ENCODE assay signal across 8 cellular contexts in the genomic region with DNA sequence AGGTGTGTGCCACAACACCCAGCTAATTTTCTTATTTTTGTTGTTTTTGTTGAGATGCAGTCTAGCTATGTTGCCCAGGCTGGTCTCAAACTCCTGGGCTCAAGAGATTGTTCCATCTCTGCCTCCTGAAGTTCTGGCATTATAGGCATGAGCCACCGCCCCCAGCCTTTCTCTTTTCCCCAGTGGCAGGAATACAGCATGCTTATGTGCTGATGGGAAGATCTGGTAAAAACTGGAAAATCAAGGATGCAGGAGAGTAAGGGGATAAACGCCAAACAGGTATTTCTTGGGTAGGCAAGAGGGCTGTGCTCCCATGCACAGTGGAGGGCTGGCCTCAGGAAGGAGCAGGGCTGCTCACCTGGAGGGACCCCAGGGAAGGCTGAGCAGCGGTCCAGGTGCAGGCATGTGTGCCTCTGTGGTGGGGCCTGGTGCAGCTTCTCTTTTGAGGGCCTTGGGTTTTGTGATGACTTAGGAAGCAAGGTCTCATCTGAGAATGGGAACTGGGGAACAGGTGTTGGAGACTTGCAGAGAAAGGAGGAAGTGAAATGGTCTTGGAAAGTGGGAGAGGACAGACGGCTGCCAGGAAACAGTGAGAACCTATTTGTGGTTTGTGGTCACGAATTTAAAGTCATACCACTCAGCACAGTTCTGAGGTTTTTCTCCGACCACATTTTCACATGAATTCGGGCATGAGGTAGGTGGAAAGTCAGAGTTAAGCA.
DNase-seq lines count a peak whose midpoint lies in the region; ATAC-seq and TF ChIP-seq lines count a peak whose summit lies in the region.

No MANE protein-coding gene starts in this region.

- in situ Hi-C loops in GM13977 (cut with MboI; ENCODE audit: low pct_unique_long_range_greater_than_20kb, low sequenced_read_pairs, unreplicated experiment): no loop called here
- in situ Hi-C loops in KBM-7 (cut with MboI; ENCODE audit: low pct_unique_long_range_greater_than_20kb, low sequenced_read_pairs): loop anchor here (25.0 kb wide), 1 partner anchor 902 kb away; no protein-coding TSS in a partner anchor

- peak; percentile 43 for DNase-seq in GM13977 (ENCODE audit: low spot score)
- peak; percentile 97 for DNase-seq in KBM-7
- peak; percentile 79 for DNase-seq in amniotic epithelial cell (ENCODE audit: low read depth)
- DNase-seq in RWPE1 (ENCODE audit: low spot score): no peak
- no peak for DNase-seq in endodermal cell
- DNase-seq in NCI-H82 (lab: John Stamatoyannopoulos, UW): no peak
- no peak for DNase-seq in T-helper 9 cell

- no peak overlapping the region for H3K27ac ChIP-seq in RWPE1
- H3K27ac ChIP-seq in endodermal cell (ENCODE audit: low read depth, low read length): no peak overlapping the region

- no peaks in the 10 kb centered on the region for H3K36me3 ChIP-seq in endodermal cell (ENCODE audit: control insufficient read depth, insufficient read depth, low read length)

- no peaks in the 10 kb centered on the region for H3K36me3 Mint-ChIP-seq in endodermal cell (ENCODE audit: low read depth)

- TF ChIP-seq CTCF in GM13977 (IDR thresholded peaks at IDR 0.05; ENCODE audit: extremely low read depth, insufficient read depth, missing control alignments) (no peak), RWPE1 (conservative IDR thresholded peaks at IDR 0.05; ENCODE audit: low read depth) (no peak), endodermal cell (conservative IDR thresholded peaks at IDR 0.05) (no peak)

- CTCF ChIA-PET in RWPE1 (lab: Yijun Ruan, JAX): no interaction called here

- H3K9ac ChIP-seq in endodermal cell (ENCODE audit: extremely low read depth, low read length, poor library complexity, severe bottlenecking): no peak overlapping the region

- POLR2A ChIA-PET in RWPE1 (lab: Yijun Ruan, JAX; ENCODE audit: low non-redundant PET): no interaction called here

- H3K27ac Mint-ChIP-seq in endodermal cell: no peak overlapping the region

- peak; percentile 71 for ATAC-seq in GM21576 (IDR thresholded peaks at IDR 0.05; ENCODE audit: unreplicated experiment)

- 90 to 93% methylated on average over 6 to 7 of the region's 7 CpGs for WGBS in endodermal cell (ENCODE audit: insufficient coverage in 1 of 2, insufficient read length in 1 of 2), 2 experiments

- H3K9me3 Mint-ChIP-seq in endodermal cell: no peaks in the 10 kb centered on the region

- H3K4me1 Mint-ChIP-seq in endodermal cell: no peaks in the 10 kb centered on the region

- no peaks in the 10 kb centered on the region for H3K27me3 ChIP-seq in endodermal cell (ENCODE audit: control insufficient read depth, insufficient read depth, low read length, poor library complexity, severe bottlenecking)

- H3K4me1 ChIP-seq in endodermal cell (ENCODE audit: control insufficient read depth, insufficient read depth, low read length): no peaks in the 10 kb centered on the region

- peaks cover 11% of the 10 kb centered on the region for H3K27me3 Mint-ChIP-seq in endodermal cell (ENCODE audit: insufficient read depth)

- no peaks in the 10 kb centered on the region for H3K9me3 ChIP-seq in endodermal cell (ENCODE audit: control insufficient read depth, low read length)

- no peak overlapping the region for H3K4me3 ChIP-seq in endodermal cell (ENCODE audit: low read length)

- H3K4me3 Mint-ChIP-seq in endodermal cell: no peak overlapping the region

Comparison
In these comparisons a context has a peak if more than half of its experiments do, and no peak if none do; other contexts are left out.
1. DNase-seq: peak in GM13977 (single experiment), KBM-7 (single experiment) and amniotic epithelial cell (single experiment); none in RWPE1 (single experiment), endodermal cell (single experiment), NCI-H82 (single experiment) and T-helper 9 cell (single experiment).